11 cellular contexts compared by ENCODE assay signal in genomic region chr21:32562426-32562825, GRCh38. TPM values are rescaled to one million over a fixed set of nuclear protein-coding genes. Genes with fewer than 3 reads are reported as not detected.
DNase-seq lines count a peak whose midpoint lies in the region; FAIRE-seq and TF ChIP-seq lines count a peak whose summit lies in the region.
"Had no signal": no experiment of that assay in that cellular context is flagged by ENCODE, and none has a peak within 500 bp of the region (broad histone marks: within the 10 kb centered on the region; RNA-seq: fewer than 3 reads in every experiment).

No MANE protein-coding gene starts in this region.

- no peaks in the 10 kb centered on the region for H3K4me1 Mint-ChIP-seq in astrocyte (ENCODE audit: low read depth, unreplicated experiment)
- H3K4me1 Mint-ChIP-seq in Caco-2 (ENCODE audit: low read depth, unreplicated experiment) = no peaks in the 10 kb centered on the region

- POLR2A ChIA-PET in Caco-2 (lab: Charles Lee) = no interaction called here

- no peak overlapping the region for H3K9ac ChIP-seq in astrocyte (ENCODE audit: low read length)

- H3K9me3 Mint-ChIP-seq in astrocyte (ENCODE audit: unreplicated experiment) (peaks cover 10% of the 10 kb centered on the region), Caco-2 (ENCODE audit: unreplicated experiment) (no peaks in the 10 kb centered on the region)

- H3K27me3 ChIP-seq in astrocyte (ENCODE audit: insufficient read depth, low read length) (no peaks in the 10 kb centered on the region), Caco-2 (replicated peaks; ENCODE audit: control insufficient read depth, insufficient read depth, low read length) (no peaks in the 10 kb centered on the region)

- TF ChIP-seq CTCF in astrocyte (IDR thresholded peaks at IDR 0.05; ENCODE audit: insufficient read depth, low read depth, low read length) = peak; percentile 55
- no peak for TF ChIP-seq CTCF in Caco-2 (IDR thresholded peaks at IDR 0.05; ENCODE audit: insufficient read depth in 1 of 2, low read depth in 1 of 2, low read length in 1 of 2, severe bottlenecking in 1 of 2, unreplicated experiment in 1 of 2)

- CTCF ChIA-PET in Caco-2 (lab: Charles Lee) = interaction anchor here (1.0 kb wide), 1 partner anchor 38 kb away, joined by 12 read pairs; no protein-coding TSS in a partner anchor

- no peak overlapping the region for H3K4me2 ChIP-seq in astrocyte (ENCODE audit: low read length)

- H3K79me2 ChIP-seq in astrocyte (ENCODE audit: insufficient read depth, low read length) = no peaks in the 10 kb centered on the region

- H3K4me3 Mint-ChIP-seq in astrocyte (ENCODE audit: unreplicated experiment) = no peak overlapping the region
- no peak overlapping the region for H3K4me3 Mint-ChIP-seq in Caco-2 (ENCODE audit: unreplicated experiment)
- H3K4me3 Mint-ChIP-seq: activated T-cell treated with anti-CD3 and anti-CD28 coated beads, Interleukin-2, amount 50 U/mL, for 24 hours had no signal

- no peak overlapping the region for H3K27ac ChIP-seq in astrocyte (ENCODE audit: low read depth, low read length)

- H2AFZ ChIP-seq in astrocyte (ENCODE audit: low read depth, low read length) = no peak overlapping the region

- H3K36me3 Mint-ChIP-seq in astrocyte (ENCODE audit: low read depth, unreplicated experiment) = no peaks in the 10 kb centered on the region
- H3K36me3 Mint-ChIP-seq in Caco-2 (ENCODE audit: insufficient read depth, unreplicated experiment) = no peaks in the 10 kb centered on the region

- FAIRE-seq in astrocyte (lab: Jason Lieb, UNC) = peak; percentile 85

- no peaks in the 10 kb centered on the region for H4K20me1 ChIP-seq in astrocyte (ENCODE audit: insufficient read depth, low read length)

- peak overlapping the region; percentile 14 for H3K27ac Mint-ChIP-seq in astrocyte (ENCODE audit: unreplicated experiment)
- no peak overlapping the region for H3K27ac Mint-ChIP-seq in Caco-2 (ENCODE audit: unreplicated experiment)
- H3K27ac Mint-ChIP-seq: activated T-cell treated with anti-CD3 and anti-CD28 coated beads, Interleukin-2, amount 50 U/mL, for 24 hours had no signal

- H3K4me1 ChIP-seq in astrocyte (ENCODE audit: insufficient read depth, low read length) (peaks cover 3% of the 10 kb centered on the region), Caco-2 (no peaks in the 10 kb centered on the region)

- peaks cover 2% of the 10 kb centered on the region for H3K27me3 Mint-ChIP-seq in astrocyte (ENCODE audit: low read depth, unreplicated experiment)
- no peaks in the 10 kb centered on the region for H3K27me3 Mint-ChIP-seq in Caco-2 (ENCODE audit: insufficient read depth, unreplicated experiment)
- H3K27me3 Mint-ChIP-seq: activated T-cell treated with anti-CD3 and anti-CD28 coated beads, Interleukin-2, amount 50 U/mL, for 24 hours had no signal

- DNase-seq in HUDEP-2 (lab: John Stamatoyannopoulos, UW; ENCODE audit: unreplicated experiment in 76 of 76) (peak in 47 of 76 experiments; percentile 10 to 68 (median 38)), astrocyte (ENCODE audit: low read depth) (peak; percentile 64), iPS DF 19.7 (ENCODE audit: low read depth, low spot score) (peak; percentile 42), stromal cell of bone marrow (ENCODE audit: low read depth) (peak; percentile 49), NCI-H187 (lab: John Stamatoyannopoulos, UW) (no peak), COR-L47 (lab: John Stamatoyannopoulos, UW) (no peak), occipital lobe (lab: John Stamatoyannopoulos, UW) (no peak), Caco-2 (no peak)
- DNase-seq: activated T-cell treated with anti-CD3 and anti-CD28 coated beads, Interleukin-2, amount 50 U/mL, for 24 hours; midbrain; NCI-H2029 had no signal

- H3K9me3 ChIP-seq in astrocyte (ENCODE audit: insufficient read depth, low read depth, low read length) (no peaks in the 10 kb centered on the region), Caco-2 (no peaks in the 10 kb centered on the region)

- intact Hi-C loops in Caco-2 (cut with micrococcal nuclease; ENCODE audit: unreplicated experiment) = loop anchor here (10.0 kb wide), 1 partner anchor 158 kb away; no protein-coding TSS in a partner anchor

- H3K36me3 ChIP-seq in astrocyte (ENCODE audit: insufficient read depth, low read length) (no peaks in the 10 kb centered on the region), Caco-2 (ENCODE audit: control insufficient read depth, insufficient read depth, low read length) (no peaks in the 10 kb centered on the region)

- H3K4me3 ChIP-seq in astrocyte (ENCODE audit: insufficient read depth, low read depth, low read length) (no peak overlapping the region), Caco-2 (ENCODE audit: low read depth, low read length) (no peak overlapping the region)

- BruUV-seq in Caco-2 (replicated peaks; lab: Mats Ljungman, UMichigan) = no TSS peak

RNA-seq across cellular contexts. Expression of gene TCP10L, which starts 22.9 kb away (rescaled TPM):
- 0.34 TPM in 1 of 2 replicates, not detected in the other for total RNA-seq in astrocyte
- 1.9 TPM for total RNA-seq in occipital lobe
- total RNA-seq in Caco-2 (2022) = 0.19 TPM in 1 of 2 replicates, not detected in the other

RNA-seq across cellular contexts. Expression of gene CFAP298, which starts 49.8 kb away (rescaled TPM):
- total RNA-seq in astrocyte (28.2 and 28.7 TPM in 2 replicates), occipital lobe (18.1 TPM), Caco-2 (2022) (54.5 and 61.2 TPM in 2 replicates)

Comparison
In these comparisons a context has a peak if more than half of its experiments do, and no peak if none do; other contexts are left out.
1. DNase-seq: peak in HUDEP-2 (47 of 76), astrocyte (single experiment), iPS DF 19.7 (single experiment) and stromal cell of bone marrow (single experiment); none in NCI-H187 (0 of 2), COR-L47 (single experiment), occipital lobe (single experiment) and Caco-2 (0 of 2).